In genomic region chr10:92693534-92693893, GRCh38 we compare ENCODE assay signal across 3 cellular contexts.
TF ChIP-seq lines count a peak whose summit lies in the region.

No MANE protein-coding gene starts in this region.

TF ChIP-seq in A549, 52 proteins besides CTCF, POLR2A, EP300 and RAD21 (continued from another document and continues in another):
- TF ChIP-seq HEYL (CRISPR knock-in tag; IDR thresholded peaks at IDR 0.05): no peak
- no peak for TF ChIP-seq ESRRA (IDR thresholded peaks at IDR 0.05; ENCODE audit: borderline replicate concordance, low read length)
- TF ChIP-seq RNF2 (IDR thresholded peaks at IDR 0.05; ENCODE audit: borderline replicate concordance, low read depth): no peak
- no peak for TF ChIP-seq REST (IDR thresholded peaks at IDR 0.05)
- TF ChIP-seq ZNF302 (CRISPR knock-in tag; IDR thresholded peaks at IDR 0.05): no peak
- no peak for TF ChIP-seq JUNB (IDR thresholded peaks at IDR 0.05)
- TF ChIP-seq SMC3 (IDR thresholded peaks at IDR 0.05): no peak
- TF ChIP-seq ELK1 (IDR thresholded peaks at IDR 0.05; ENCODE audit: low read depth, low read length): no peak
- TF ChIP-seq ATOH8 (CRISPR knock-in tag; IDR thresholded peaks at IDR 0.05; ENCODE audit: low read depth): no peak
- TF ChIP-seq HMGXB4 (CRISPR knock-in tag; IDR thresholded peaks at IDR 0.05; ENCODE audit: borderline replicate concordance): no peak
- no peak for TF ChIP-seq GATA3 (IDR thresholded peaks at IDR 0.05; ENCODE audit: borderline replicate concordance)
- no peak for TF ChIP-seq FOXS1 (CRISPR knock-in tag; IDR thresholded peaks at IDR 0.05)
- no peak for TF ChIP-seq MYC (IDR thresholded peaks at IDR 0.05; ENCODE audit: borderline replicate concordance, low read length)

TF ChIP-seq in GM23338, 12 proteins besides CTCF, POLR2A, EP300 and RAD21 (continued from another document and continues in another):
- TF ChIP-seq REST (IDR thresholded peaks at IDR 0.05; ENCODE audit: unreplicated experiment): no peak
- TF ChIP-seq ZNF462 (CRISPR knock-in tag; IDR thresholded peaks at IDR 0.05): no peak
- TF ChIP-seq ZNF114 (CRISPR knock-in tag; IDR thresholded peaks at IDR 0.05): no peak
- no peak for TF ChIP-seq POLR2AphosphoS5 (IDR thresholded peaks at IDR 0.05; ENCODE audit: low read depth)
- TF ChIP-seq ETS1 (IDR thresholded peaks at IDR 0.05): no peak
- no peak for TF ChIP-seq NANOG (IDR thresholded peaks at IDR 0.05; ENCODE audit: borderline replicate concordance)
- TF ChIP-seq JUNB (IDR thresholded peaks at IDR 0.05; ENCODE audit: unreplicated experiment): no peak
- TF ChIP-seq EZH2phosphoT487 (IDR thresholded peaks at IDR 0.05; ENCODE audit: unreplicated experiment): no peak

TF ChIP-seq in liver, 16 proteins besides CTCF, POLR2A, EP300 and RAD21 (continued from another document):
- TF ChIP-seq GABPA (IDR thresholded peaks at IDR 0.05 in 1 of 2, conservative IDR thresholded peaks at IDR 0.05 in 1 of 2) (no peak), FOXA1 (IDR thresholded peaks at IDR 0.05) (no peak), RXRA (IDR thresholded peaks at IDR 0.05) (no peak), EGR1 (IDR thresholded peaks at IDR 0.05; ENCODE audit: low read depth in 2 of 2) (no peak), ZBTB33 (IDR thresholded peaks at IDR 0.05) (no peak), TAF1 (conservative IDR thresholded peaks at IDR 0.05) (no peak), FOXA2 (IDR thresholded peaks at IDR 0.05) (no peak), NR2F2 (IDR thresholded peaks at IDR 0.05) (no peak), REST (IDR thresholded peaks at IDR 0.05) (no peak), ATF3 (IDR thresholded peaks at IDR 0.05) (no peak)
